ENCODE assay signal across 8 cellular contexts in genomic region chr3:143072298-143073020, GRCh38. TPM values are rescaled to one million over a fixed set of nuclear protein-coding genes. Genes with fewer than 3 reads are reported as not detected.
A peak's percentile ranks its signal among the peaks of the same experiment; 100 is the strongest.
DNase-seq lines count a peak whose midpoint lies in the region; ATAC-seq, FAIRE-seq and TF ChIP-seq lines count a peak whose summit lies in the region.
"Not testable (repeated sequence)": the region's sequence is repeated elsewhere in the genome, so short reads cannot be mapped to it uniquely, and the experiment has no call there.
"Had no signal": no experiment of that assay in that cellular context is flagged by ENCODE, and none has a peak within 500 bp of the region (broad histone marks: within the 10 kb centered on the region; RNA-seq: fewer than 3 reads in every experiment).

No MANE protein-coding gene starts in this region.

- not testable (repeated sequence) for H2AFZ ChIP-seq in neural progenitor cell (replicated peaks)

- not testable (repeated sequence) for H3K27me3 ChIP-seq in HUES6 (ENCODE audit: control insufficient read depth, insufficient read depth, low read length); endodermal cell (ENCODE audit: control insufficient read depth, insufficient read depth, low read length, poor library complexity, severe bottlenecking); neural progenitor cell; small intestine (ENCODE audit: control insufficient read depth in 2 of 2, insufficient read depth in 2 of 2, low read length in 2 of 2)

- not testable (repeated sequence) for H3K9me3 ChIP-seq in ES-I3 (ENCODE audit: control insufficient read depth, insufficient read depth, low read length); HUES6 (ENCODE audit: control insufficient read depth, insufficient read depth, low read depth, low read length); endodermal cell (ENCODE audit: control insufficient read depth, low read length); neural progenitor cell (ENCODE audit: low read depth); small intestine (ENCODE audit: control insufficient read depth, low read depth)

- not testable (repeated sequence) for FAIRE-seq in small intestine (lab: Jason Lieb, UNC)

- not testable (repeated sequence) for H3K36me3 Mint-ChIP-seq in activated CD4-positive, alpha-beta T cell treated with anti-CD3 and anti-CD28 coated beads, Interleukin-2, amount 10 ng/mL, durations not matched to agents 24 days and 14 days (ENCODE audit: low read depth); endodermal cell (ENCODE audit: low read depth); neural progenitor cell

- not testable (repeated sequence) for H3K4me1 Mint-ChIP-seq in activated CD4-positive, alpha-beta T cell treated with anti-CD3 and anti-CD28 coated beads, Interleukin-2, amount 10 ng/mL, durations not matched to agents 24 days and 14 days
- H3K4me1 Mint-ChIP-seq in endodermal cell (peaks cover 27% of the 10 kb centered on the region), neural progenitor cell (peaks cover 24% of the 10 kb centered on the region)

- WGBS in endodermal cell (ENCODE audit: insufficient coverage in 1 of 2, insufficient read length in 1 of 2), 2 experiments: 65 to 84% methylated on average over 5 to 12 of the region's 12 CpGs
- 73 to 90% (median 90%) methylated on average over 12 of the region's 12 CpGs for WGBS in small intestine, 3 donors

- not testable (repeated sequence) for H3K27me3 Mint-ChIP-seq in activated CD4-positive, alpha-beta T cell treated with anti-CD3 and anti-CD28 coated beads, Interleukin-2, amount 10 ng/mL, durations not matched to agents 24 days and 14 days; endodermal cell (ENCODE audit: insufficient read depth); neural progenitor cell (ENCODE audit: insufficient read depth, low read depth)

- H3K9ac ChIP-seq in ES-I3 (ENCODE audit: low read depth, low read length) (peak overlapping the region; percentile 26; the same call in 1 of the 2 replicates), HUES6 (ENCODE audit: low read length) (peak overlapping the region; percentile 93)
- not testable (repeated sequence) for H3K9ac ChIP-seq in endodermal cell (ENCODE audit: extremely low read depth, low read length, poor library complexity, severe bottlenecking); neural progenitor cell

- H3K4me3 Mint-ChIP-seq in activated CD4-positive, alpha-beta T cell treated with anti-CD3 and anti-CD28 coated beads, Interleukin-2, amount 10 ng/mL, durations not matched to agents 24 days and 14 days; neural progenitor cell: not testable (repeated sequence)
- peak overlapping the region; percentile 1 for H3K4me3 Mint-ChIP-seq in endodermal cell

- H3K4me3 ChIP-seq in HUES6 (ENCODE audit: low read depth, low read length): peak overlapping the region; percentile 42; the same call in 1 of the 2 replicates
- not testable (repeated sequence) for H3K4me3 ChIP-seq in endodermal cell (ENCODE audit: low read length); neural progenitor cell; small intestine (ENCODE audit: low read depth in 1 of 2, low read length in 2 of 2)

- H3K27ac Mint-ChIP-seq in activated CD4-positive, alpha-beta T cell treated with anti-CD3 and anti-CD28 coated beads, Interleukin-2, amount 10 ng/mL, durations not matched to agents 24 days and 14 days: not testable (repeated sequence)
- H3K27ac Mint-ChIP-seq in endodermal cell (peak overlapping the region; percentile 89), neural progenitor cell (peak overlapping the region; percentile 18)

- peaks cover 38% of the 10 kb centered on the region for H3K4me1 ChIP-seq in ES-I3 (ENCODE audit: insufficient read depth, low read length)
- H3K4me1 ChIP-seq in HUES6 (ENCODE audit: control insufficient read depth, insufficient read depth, low read length): peaks cover 50% of the 10 kb centered on the region
- not testable (repeated sequence) for H3K4me1 ChIP-seq in endodermal cell (ENCODE audit: control insufficient read depth, insufficient read depth, low read length); neural progenitor cell; small intestine (ENCODE audit: control insufficient read depth in 2 of 2, insufficient read depth in 1 of 2, low read depth in 1 of 2, low read length in 1 of 2)

- not testable (repeated sequence) for H3F3A ChIP-seq in neural progenitor cell (ENCODE audit: low read depth)

- not testable (repeated sequence) for H3K9me3 Mint-ChIP-seq in activated CD4-positive, alpha-beta T cell treated with anti-CD3 and anti-CD28 coated beads, Interleukin-2, amount 10 ng/mL, durations not matched to agents 24 days and 14 days; neural progenitor cell
- peaks cover 15% of the 10 kb centered on the region for H3K9me3 Mint-ChIP-seq in endodermal cell

- H4K20me1 ChIP-seq in neural progenitor cell (ENCODE audit: low read depth): not testable (repeated sequence)

- TF ChIP-seq CTCF in endodermal cell (conservative IDR thresholded peaks at IDR 0.05); neural progenitor cell (IDR thresholded peaks at IDR 0.05): not testable (repeated sequence)

- peak overlapping the region; percentile 84; the same call in 1 of the 2 replicates for H3K27ac ChIP-seq in HUES6 (ENCODE audit: low read depth, low read length)
- not testable (repeated sequence) for H3K27ac ChIP-seq in endodermal cell (ENCODE audit: low read depth, low read length); neural progenitor cell; small intestine (ENCODE audit: low read depth in 1 of 2, low read length in 1 of 2)

- H3K4me2 ChIP-seq in neural progenitor cell: not testable (repeated sequence)

- DNase-seq in activated CD4-positive, alpha-beta T cell treated with anti-CD3 and anti-CD28 coated beads, Interleukin-2, amount 10 ng/mL, durations not matched to agents 24 days and 14 days: peak; percentile 37
- peak; percentile 89 for DNase-seq in endodermal cell
- DNase-seq in left colon: peak; percentile 36 to 53
- not testable (repeated sequence) for DNase-seq in neural progenitor cell (ENCODE audit: low spot score)
- DNase-seq in small intestine: peak; percentile 33

- not testable (repeated sequence) for H3K36me3 ChIP-seq in ES-I3 (ENCODE audit: insufficient read depth, low read length); HUES6 (ENCODE audit: control insufficient read depth, insufficient read depth, low read length); endodermal cell (ENCODE audit: control insufficient read depth, insufficient read depth, low read length); neural progenitor cell; small intestine (ENCODE audit: control insufficient read depth in 2 of 2, insufficient read depth in 2 of 2, low read length in 2 of 2)

- peak; percentile 67 for ATAC-seq in left colon

- intact Hi-C loops in activated CD4-positive, alpha-beta T cell treated with anti-CD3 and anti-CD28 coated beads, Interleukin-2, amount 10 ng/mL, durations not matched to agents 24 days and 14 days (cut with micrococcal nuclease); left colon (cut with DNase I, micrococcal nuclease): not testable (repeated sequence)

- not testable (repeated sequence) for H3K79me2 ChIP-seq in neural progenitor cell (ENCODE audit: low read depth)

RNA-seq across cellular contexts. Expression of gene CHST2, which starts 47.1 kb away (rescaled TPM):
- 6.1 and 6.4 TPM in 2 replicates for total RNA-seq in activated CD4-positive, alpha-beta T cell treated with anti-CD3 and anti-CD28 coated beads, Interleukin-2, amount 10 ng/mL, durations not matched to agents 24 days and 14 days
- total RNA-seq in endodermal cell (1 to 10 TPM; 3.4 to 7.2 TPM), left colon (1 to 10 TPM; 1.0 to 2.8 TPM), neural progenitor cell (ENCODE audit: low replicate concordance) (5.9 and 10.3 TPM in 2 replicates)
- polyA plus RNA-seq in endodermal cell (2013, experiment 1 of 2): 5.2 TPM
- 5.1 TPM for polyA plus RNA-seq in endodermal cell (2013, experiment 2 of 2)
- 1 to 10 TPM in 1 of 3 donors, under 1 TPM in 1, not detected in 1; 0.81 to 2.2 TPM for polyA plus RNA-seq in small intestine
- total RNA-seq: Caco-2 had no signal
